20 cellular contexts compared by ENCODE assay signal in the genomic region with DNA sequence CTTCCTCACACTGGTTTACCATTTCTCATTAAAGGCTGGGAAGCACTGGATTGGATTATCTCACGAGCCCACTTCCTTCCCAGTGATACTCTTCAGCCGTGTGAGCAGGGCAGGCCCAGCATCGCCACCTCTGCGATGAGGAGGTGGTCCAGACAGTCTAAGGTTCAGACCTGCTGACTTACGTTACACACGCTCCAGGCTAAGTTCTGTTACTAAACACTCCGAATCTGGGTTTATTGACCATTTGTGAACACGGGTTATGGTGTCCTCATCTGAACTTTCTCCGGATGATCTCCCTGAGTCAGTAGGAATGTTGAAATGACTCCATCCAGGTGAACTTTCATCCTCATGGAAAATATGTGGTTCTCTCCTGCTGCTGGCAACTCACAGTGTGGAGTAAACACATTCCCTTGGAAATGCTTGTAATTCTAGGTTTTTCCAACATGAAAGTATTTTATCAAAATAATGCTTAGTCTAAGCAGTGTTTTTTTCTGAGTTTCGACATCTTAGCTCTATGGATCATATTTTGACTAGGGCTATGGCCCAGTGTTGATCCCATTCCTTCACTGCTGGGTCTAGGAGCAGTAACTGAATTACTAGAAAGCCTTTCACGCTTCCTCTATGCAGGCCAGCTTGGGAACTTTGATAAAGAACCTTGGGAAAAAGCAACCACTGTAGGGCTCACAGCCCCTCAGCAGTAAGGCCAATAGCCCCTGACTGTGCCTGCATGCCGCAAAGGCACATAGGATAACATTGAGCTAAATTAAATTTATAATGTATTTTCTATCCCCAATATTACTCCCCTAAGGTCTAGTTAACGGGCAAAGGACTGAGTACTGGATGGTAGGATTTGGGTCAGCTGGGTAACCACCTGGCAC. TPM values are rescaled to one million over a fixed set of nuclear protein-coding genes. Genes with fewer than 3 reads are reported as not detected.
A peak's percentile ranks its signal among the peaks of the same experiment; 100 is the strongest.
DNase-seq lines count a peak whose midpoint lies in the region; ATAC-seq and TF ChIP-seq lines count a peak whose summit lies in the region.
"Had no signal": no experiment of that assay in that cellular context is flagged by ENCODE, and none has a peak within 500 bp of the region (broad histone marks: within the 10 kb centered on the region; RNA-seq: fewer than 3 reads in every experiment).

No MANE protein-coding gene starts in this region.

- H2BK120ac ChIP-seq in trophoblast cell (ENCODE audit: insufficient read depth, low read length, poor library complexity) = peak overlapping the region; percentile 14

- peak overlapping the region; percentile 77 for H3K27ac ChIP-seq in trophoblast cell (ENCODE audit: low read depth, low read length)
- H3K27ac ChIP-seq: heart left ventricle, uterus had no signal

- WGBS in trophoblast cell (ENCODE audit: extremely low coverage, insufficient coverage, insufficient read length) = no CpG with 5 or more reads among the region's 13 CpGs

- H3K4me3 ChIP-seq in adipocyte (ENCODE audit: low read length) (no peak overlapping the region), fibroblast of the aortic adventitia (ENCODE audit: low read depth, low read length) (no peak overlapping the region), trophoblast cell (ENCODE audit: low read depth, low read length) (no peak overlapping the region), HAP-1 (no peak overlapping the region)
- H3K4me3 ChIP-seq: heart left ventricle, smooth muscle cell, uterus had no signal

- H3K9me3 ChIP-seq in adipocyte (ENCODE audit: control insufficient read depth, low read length) = no peaks in the 10 kb centered on the region
- H3K9me3 ChIP-seq in trophoblast cell (ENCODE audit: insufficient read depth, low read depth, low read length) = no peaks in the 10 kb centered on the region
- no peaks in the 10 kb centered on the region for H3K9me3 ChIP-seq in HAP-1
- H3K9me3 ChIP-seq: heart left ventricle, uterus had no signal

- H2BK12ac ChIP-seq in trophoblast cell (ENCODE audit: low read length) = no peak overlapping the region

- in situ Hi-C loops in HAP-1 (cut with MboI; ENCODE audit: low sequenced_read_pairs) = no loop called here

- H3K27me3 ChIP-seq in adipocyte (replicated peaks; ENCODE audit: control insufficient read depth, insufficient read depth, low read length) = no peaks in the 10 kb centered on the region
- H3K27me3 ChIP-seq in trophoblast cell (ENCODE audit: insufficient read depth, low read length) = no peaks in the 10 kb centered on the region
- no peaks in the 10 kb centered on the region for H3K27me3 ChIP-seq in HAP-1 (ENCODE audit: low read depth)
- H3K27me3 ChIP-seq: heart left ventricle, uterus had no signal

- no peak overlapping the region for H4K12ac ChIP-seq in trophoblast cell (ENCODE audit: low read depth, low read length)

- peak overlapping the region; percentile 42 for H4K91ac ChIP-seq in trophoblast cell (ENCODE audit: low read depth, low read length)

- H2AFZ ChIP-seq in trophoblast cell (ENCODE audit: insufficient read depth, low read length, poor library complexity) = no peak overlapping the region

- H3K9ac ChIP-seq in adipocyte (ENCODE audit: low read length) (no peak overlapping the region), trophoblast cell (ENCODE audit: low read length) (no peak overlapping the region)

- ATAC-seq in HG02885 (IDR thresholded peaks at IDR 0.05; ENCODE audit: poor library complexity, unreplicated experiment) = no peak

- no peak for TF ChIP-seq CTCF in fibroblast of the aortic adventitia (IDR thresholded peaks at IDR 0.05; ENCODE audit: insufficient read depth, low read length)

- H3K36me3 ChIP-seq in adipocyte (ENCODE audit: control insufficient read depth, insufficient read depth, low read length, severe bottlenecking) = no peaks in the 10 kb centered on the region
- H3K36me3 ChIP-seq in trophoblast cell (ENCODE audit: control insufficient read depth in 1 of 2, insufficient read depth in 2 of 2, low read length in 2 of 2) = no peaks in the 10 kb centered on the region
- H3K36me3 ChIP-seq in HAP-1 (replicated peaks) = no peaks in the 10 kb centered on the region
- H3K36me3 ChIP-seq: heart left ventricle, uterus had no signal

- peaks cover 21% of the 10 kb centered on the region for H3K4me1 ChIP-seq in adipocyte (ENCODE audit: control insufficient read depth, insufficient read depth, low read length)
- H3K4me1 ChIP-seq in trophoblast cell (ENCODE audit: control insufficient read depth in 1 of 2, insufficient read depth in 2 of 2, low read length in 2 of 2) = peaks cover 0 to 5% of the 10 kb centered on the region in 2 experiments
- H3K4me1 ChIP-seq in HAP-1 = no peaks in the 10 kb centered on the region
- H3K4me1 ChIP-seq: heart left ventricle, uterus had no signal

- H3K14ac ChIP-seq in trophoblast cell (ENCODE audit: low read length) = no peak overlapping the region

- peak overlapping the region; percentile 55 for H2BK5ac ChIP-seq in trophoblast cell (ENCODE audit: low read depth, low read length, poor library complexity)

- DNase-seq in ELR (ENCODE audit: low read depth) (peak; percentile 42), adipocyte (ENCODE audit: low read depth) (peak; percentile 51), fibroblast of the aortic adventitia (ENCODE audit: low read depth) (peak; percentile 57), trophoblast cell (peak; percentile 96 to 99), HAP-1 (ENCODE audit: low spot score in 2 of 2) (no peak), SKM-1 treated with dmso at 0.1 percent for 144 hours (lab: John Stamatoyannopoulos, UW; ENCODE audit: unreplicated experiment) (no peak), HPDE6-E6E7 (ENCODE audit: extremely low spot score) (no peak)
- DNase-seq: activated CD4-positive, alpha-beta memory T cell treated with anti-CD3 and anti-CD28 coated beads, Interleukin-2, amount 10 ng/mL, durations not matched to agents 7 days and 5 days; activated naive CD8-positive, alpha-beta T cell treated with anti-CD3 and anti-CD28 coated beads for 36 hours; activated T-cell treated with anti-CD3 and anti-CD28 coated beads, Interleukin-2, amount 50 U/mL, for 48 hours; AML-193; cerebellar nuclear complex; heart left ventricle; Kasumi-1; NCI-H1436 treated with DMSO at 0.1 percent for 48 hours; occipital lobe; stimulated activated naive CD4-positive, alpha-beta T cell had no signal

- no peak overlapping the region for H3K4me2 ChIP-seq in trophoblast cell (ENCODE audit: low read length)
- H3K4me2 ChIP-seq: smooth muscle cell had no signal

- no peak overlapping the region for H3K18ac ChIP-seq in trophoblast cell (ENCODE audit: low read length)

- H4K8ac ChIP-seq in trophoblast cell (ENCODE audit: low read depth, low read length) = peak overlapping the region; percentile 31

- H3K4ac ChIP-seq in trophoblast cell (ENCODE audit: low read depth, low read length) = no peak overlapping the region

- H2AK5ac ChIP-seq in trophoblast cell (ENCODE audit: low read length) = no peak overlapping the region

- no peaks in the 10 kb centered on the region for H3K79me2 ChIP-seq in trophoblast cell (ENCODE audit: control insufficient read depth, insufficient read depth, low read length, poor library complexity)

- H3K23ac ChIP-seq in trophoblast cell (ENCODE audit: low read length) = no peak overlapping the region

- peaks cover 11% of the 10 kb centered on the region for H3K79me1 ChIP-seq in trophoblast cell (ENCODE audit: low read length)

RNA-seq across cellular contexts. Expression of a gene that starts 37.7 kb away (rescaled TPM):
- total RNA-seq in fibroblast of the aortic adventitia (ENCODE audit: low replicate concordance) = 17.6 and 39.4 TPM in 2 replicates
- polyA plus RNA-seq in trophoblast cell (2013) = 57.9 and 59.3 TPM in 2 replicates

RNA-seq across cellular contexts. Expression of a gene that starts 59.9 kb away (rescaled TPM):
- 6.0 and 7.4 TPM in 2 replicates for total RNA-seq in fibroblast of the aortic adventitia (ENCODE audit: low replicate concordance)
- 1.3 TPM in 2 replicates for polyA plus RNA-seq in trophoblast cell (2013)

Comparison
In these comparisons a context has a peak if more than half of its experiments do, and no peak if none do; other contexts are left out.
1. DNase-seq: peak in ELR (single experiment), adipocyte (single experiment), fibroblast of the aortic adventitia (single experiment) and trophoblast cell (2 of 2); none in HAP-1 (0 of 2), SKM-1 treated with dmso at 0.1 percent for 144 hours (single experiment) and HPDE6-E6E7 (single experiment).